In genomic region chr10:124741281-124741921, GRCh38 we compare ENCODE assay signal across 8 cellular contexts. TPM values are rescaled to one million over a fixed set of nuclear protein-coding genes. Genes with fewer than 3 reads are reported as not detected.
DNase-seq lines count a peak whose midpoint lies in the region; ATAC-seq lines count a peak whose summit lies in the region.

No MANE protein-coding gene starts in this region.

- H3K27ac Mint-ChIP-seq in activated CD4-positive, alpha-beta memory T cell treated with anti-CD3 and anti-CD28 coated beads, Interleukin-2, amount 10 ng/mL, durations not matched to agents 7 days and 5 days: peak overlapping the region; percentile 77
- peak overlapping the region; percentile 96 to 98 for H3K27ac Mint-ChIP-seq in effector memory CD8-positive, alpha-beta T cell

- DNase-seq in AG08395 (ENCODE audit: low spot score) (peak; percentile 83), NCI-H748 treated with DMSO at 0.1 percent for 48 hours (lab: John Stamatoyannopoulos, UW) (peak; percentile 38), mesenteric fat pad (ENCODE audit: low spot score) (peak; percentile 90)
- DNase-seq in activated CD4-positive, alpha-beta memory T cell treated with anti-CD3 and anti-CD28 coated beads, Interleukin-2, amount 10 ng/mL, durations not matched to agents 7 days and 5 days: peak; percentile 82
- peak; percentile 74 to 84 (median 80) for DNase-seq in effector memory CD8-positive, alpha-beta T cell
- peak; percentile 41 to 57 for DNase-seq in stimulated activated CD8-positive, alpha-beta memory T cell treated with anti-CD3 and anti-CD28 coated beads, Interleukin-4, amount 100 ng/mL, for 1 hour (ENCODE audit: low read depth in 2 of 2, low spot score in 1 of 2)

- ATAC-seq in GM18517 (IDR thresholded peaks at IDR 0.05; ENCODE audit: unreplicated experiment) (peak; percentile 46), HG03139 (IDR thresholded peaks at IDR 0.05; ENCODE audit: unreplicated experiment) (peak; percentile 39)
- peak; percentile 50 for ATAC-seq in effector memory CD8-positive, alpha-beta T cell (replicated peaks)

- peaks cover 71% of the 10 kb centered on the region for H3K4me1 Mint-ChIP-seq in activated CD4-positive, alpha-beta memory T cell treated with anti-CD3 and anti-CD28 coated beads, Interleukin-2, amount 10 ng/mL, durations not matched to agents 7 days and 5 days
- H3K4me1 Mint-ChIP-seq in effector memory CD8-positive, alpha-beta T cell (ENCODE audit: low read depth in 2 of 2): peaks cover 64 to 74% of the 10 kb centered on the region in 2 donors

- peaks cover 2% of the 10 kb centered on the region for H3K27me3 Mint-ChIP-seq in activated CD4-positive, alpha-beta memory T cell treated with anti-CD3 and anti-CD28 coated beads, Interleukin-2, amount 10 ng/mL, durations not matched to agents 7 days and 5 days
- no peaks in the 10 kb centered on the region for H3K27me3 Mint-ChIP-seq in effector memory CD8-positive, alpha-beta T cell

- CTCF ChIA-PET in activated CD4-positive, alpha-beta memory T cell treated with anti-CD3 and anti-CD28 coated beads, Interleukin-2, amount 10 ng/mL, durations not matched to agents 7 days and 5 days (lab: Charles Lee): interaction anchor here (0.8 to 5.0 kb wide), 41 partner anchors 8 to 211 kb away, joined by 3 to 164 read pairs (median 7); partner anchors contain the start of gene ABRAXAS2

- peaks cover 11% of the 10 kb centered on the region for H3K36me3 Mint-ChIP-seq in activated CD4-positive, alpha-beta memory T cell treated with anti-CD3 and anti-CD28 coated beads, Interleukin-2, amount 10 ng/mL, durations not matched to agents 7 days and 5 days (ENCODE audit: low read depth)
- H3K36me3 Mint-ChIP-seq in effector memory CD8-positive, alpha-beta T cell (ENCODE audit: insufficient read depth): peaks cover 41% of the 10 kb centered on the region

- no peaks in the 10 kb centered on the region for H3K9me3 Mint-ChIP-seq in activated CD4-positive, alpha-beta memory T cell treated with anti-CD3 and anti-CD28 coated beads, Interleukin-2, amount 10 ng/mL, durations not matched to agents 7 days and 5 days
- no peaks in the 10 kb centered on the region for H3K9me3 Mint-ChIP-seq in effector memory CD8-positive, alpha-beta T cell

- POLR2A ChIA-PET in activated CD4-positive, alpha-beta memory T cell treated with anti-CD3 and anti-CD28 coated beads, Interleukin-2, amount 10 ng/mL, durations not matched to agents 7 days and 5 days (lab: Charles Lee): interaction anchor here (0.7 to 4.9 kb wide), 28 partner anchors 8 to 211 kb away, joined by 3 to 139 read pairs (median 6); partner anchors contain the start of gene EEF1AKMT2

- peak overlapping the region; percentile 95 for H3K4me3 Mint-ChIP-seq in activated CD4-positive, alpha-beta memory T cell treated with anti-CD3 and anti-CD28 coated beads, Interleukin-2, amount 10 ng/mL, durations not matched to agents 7 days and 5 days
- H3K4me3 Mint-ChIP-seq in effector memory CD8-positive, alpha-beta T cell: peak overlapping the region; percentile 91 to 93

RNA-seq across cellular contexts. Expression of gene FAM53B, which starts 2.8 kb away (rescaled TPM):
- total RNA-seq in activated CD4-positive, alpha-beta memory T cell treated with anti-CD3 and anti-CD28 coated beads, Interleukin-2, amount 10 ng/mL, durations not matched to agents 7 days and 5 days: 10 to 100 TPM; 44.9 to 46.6 TPM
- 35.0 TPM for total RNA-seq in mesenteric fat pad

RNA-seq across cellular contexts. Expression of gene EEF1AKMT2, which starts 50.3 kb away (rescaled TPM):
- total RNA-seq in activated CD4-positive, alpha-beta memory T cell treated with anti-CD3 and anti-CD28 coated beads, Interleukin-2, amount 10 ng/mL, durations not matched to agents 7 days and 5 days: 10 to 100 TPM; 32.3 to 32.5 TPM
- 13.5 TPM for total RNA-seq in mesenteric fat pad

Comparison
In these comparisons a context has a peak if more than half of its experiments do, and no peak if none do; other contexts are left out.
1. Peak in every context shown above with its lines: DNase-seq and ATAC-seq.
2. DNase-seq: peak in every context shown above with its lines; median percentile 90 in mesenteric fat pad; 83 in AG08395; 82 in activated CD4-positive, alpha-beta memory T cell treated with anti-CD3 and anti-CD28 coated beads, Interleukin-2, amount 10 ng/mL, durations not matched to agents 7 days and 5 days; 80 in effector memory CD8-positive, alpha-beta T cell; 49 in stimulated activated CD8-positive, alpha-beta memory T cell treated with anti-CD3 and anti-CD28 coated beads, Interleukin-4, amount 100 ng/mL, for 1 hour; 38 in NCI-H748 treated with DMSO at 0.1 percent for 48 hours.